ENCODE assay signal across 17 cellular contexts in the genomic region with DNA sequence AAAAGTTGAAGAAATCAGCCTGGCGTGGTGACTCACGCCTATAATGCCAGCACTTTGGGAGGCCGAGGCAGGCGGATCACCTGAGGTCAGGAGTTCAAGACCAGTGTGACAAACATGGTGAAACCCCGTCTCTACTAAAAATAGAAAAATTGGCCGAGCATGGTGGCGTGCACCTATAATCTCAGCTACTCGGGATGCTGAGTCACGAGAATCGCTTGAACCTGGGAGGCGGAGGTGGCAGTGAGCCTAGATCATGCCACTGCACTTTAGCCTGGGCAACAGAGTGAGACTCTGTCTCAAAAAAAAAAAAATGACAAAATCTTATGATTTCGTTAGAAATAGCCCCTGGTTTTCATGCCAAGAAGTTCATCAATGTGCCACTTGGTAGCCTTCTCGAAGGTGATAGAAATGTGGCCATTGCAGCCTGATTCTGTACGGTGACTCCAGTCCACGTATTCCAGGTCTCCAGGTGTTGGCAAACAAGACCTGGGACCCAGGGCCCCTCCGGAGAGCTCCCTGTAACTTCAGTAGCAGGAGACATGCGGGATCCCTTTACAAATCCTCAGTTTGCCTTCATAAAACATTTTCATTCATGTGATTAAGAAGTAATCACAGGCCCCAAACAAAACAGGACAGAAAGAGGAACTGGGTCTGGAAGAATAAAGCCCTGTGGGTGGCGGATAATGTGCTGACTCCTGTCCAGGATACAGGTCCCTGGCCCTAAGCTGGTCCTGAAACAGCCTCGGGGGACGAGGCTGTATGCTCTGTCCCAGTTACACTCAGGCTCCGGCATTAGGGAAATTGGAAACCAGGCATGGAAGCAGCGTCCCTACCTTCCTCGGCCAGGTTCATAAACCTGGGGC.
DNase-seq lines count a peak whose midpoint lies in the region; ATAC-seq and TF ChIP-seq lines count a peak whose summit lies in the region.
"Had no signal": no experiment of that assay in that cellular context is flagged by ENCODE, and none has a peak within 500 bp of the region (broad histone marks: within the 10 kb centered on the region; RNA-seq: fewer than 3 reads in every experiment).

No MANE protein-coding gene starts in this region.

- H3K27me3 Mint-ChIP-seq in WTC11 (ENCODE audit: low read depth) (no peaks in the 10 kb centered on the region), HFFc6 (ENCODE audit: insufficient read depth) (no peaks in the 10 kb centered on the region; the same call in 1 of the 2 replicates)
- H3K27me3 Mint-ChIP-seq in activated T-helper 1 cell treated with anti-CD3 and anti-CD28 coated beads, Interleukin-12 subunit alpha, Interleukin-12 subunit beta, Interleukin-2, Interleukin-4 antibody, amounts not matched to agents 30 ng/mL and 10 ng/mL and 1 ng/mL, durations not matched to agents 14 hours and 24 hours and 36 hours (ENCODE audit: insufficient read depth), result no peaks in the 10 kb centered on the region
- H3K27me3 Mint-ChIP-seq: effector memory CD8-positive, alpha-beta T cell; stimulated activated naive CD8-positive, alpha-beta T cell treated with anti-CD3 and anti-CD28 coated beads, Interleukin-15, Interleukin-2, amounts not matched to agents 100 ng/mL and 50 ng/mL, for 24 hours had no signal

- H3K9me3 ChIP-seq in cardiac muscle cell (ENCODE audit: low read depth), result no peaks in the 10 kb centered on the region
- no peaks in the 10 kb centered on the region for H3K9me3 ChIP-seq in hepatocyte (ENCODE audit: low read depth)

- peak overlapping the region; percentile 40 for H3K27ac ChIP-seq in cardiac muscle cell
- no peak overlapping the region for H3K27ac ChIP-seq in hepatocyte

- intact Hi-C loops in left cardiac atrium (cut with DNase I), result no loop called here
- intact Hi-C loops in activated T-helper 1 cell treated with anti-CD3 and anti-CD28 coated beads, Interleukin-12 subunit alpha, Interleukin-12 subunit beta, Interleukin-2, Interleukin-4 antibody, amounts not matched to agents 30 ng/mL and 10 ng/mL and 1 ng/mL, durations not matched to agents 14 hours and 24 hours and 36 hours (cut with micrococcal nuclease), result no loop called here

- TF ChIP-seq CTCF in cardiac muscle cell (IDR thresholded peaks at IDR 0.05; ENCODE audit: low read depth, low read length), result no peak
- no peak for TF ChIP-seq CTCF in WTC11 (IDR thresholded peaks at IDR 0.05)
- no peak for TF ChIP-seq CTCF in hepatocyte (IDR thresholded peaks at IDR 0.05; ENCODE audit: poor library complexity)
- TF ChIP-seq CTCF in HFFc6 (IDR thresholded peaks at IDR 0.05), result no peak

- no peaks in the 10 kb centered on the region for H3K9me2 ChIP-seq in hepatocyte (replicated peaks; ENCODE audit: insufficient read depth)

- CTCF ChIA-PET in WTC11 (lab: Charles Lee), result interaction anchor here (1.0 to 1.7 kb wide), 4 partner anchors 9 to 16 kb away, joined by 3 to 6 read pairs (median 3); no protein-coding TSS in a partner anchor

- ATAC-seq in left cardiac atrium (no peak), WTC11 (peak; percentile 51)
- ATAC-seq: effector memory CD8-positive, alpha-beta T cell had no signal

- H3K4me3 ChIP-seq in cardiac muscle cell, result no peak overlapping the region
- no peak overlapping the region for H3K4me3 ChIP-seq in hepatocyte

- no peaks in the 10 kb centered on the region for H3K4me1 ChIP-seq in cardiac muscle cell (ENCODE audit: low read depth)
- H3K4me1 ChIP-seq in hepatocyte (ENCODE audit: insufficient read depth), result peaks cover 13% of the 10 kb centered on the region

- 71% methylated on average over 23 of the region's 23 CpGs for WGBS in hepatocyte (ENCODE audit: low lambda C conversion rate, missing lambda C conversion rate)

- H3K36me3 ChIP-seq in cardiac muscle cell, result no peaks in the 10 kb centered on the region
- no peaks in the 10 kb centered on the region for H3K36me3 ChIP-seq in hepatocyte (replicated peaks; ENCODE audit: insufficient read depth, low read depth)

- H3K27me3 ChIP-seq in cardiac muscle cell, result no peaks in the 10 kb centered on the region
- no peaks in the 10 kb centered on the region for H3K27me3 ChIP-seq in hepatocyte

- peaks cover 12% of the 10 kb centered on the region for H3K79me2 ChIP-seq in hepatocyte

- POLR2A ChIA-PET in WTC11 (lab: Charles Lee), result interaction anchor here (0.6 to 1.1 kb wide), 2 partner anchors 8 to 62 kb away, joined by 4 read pairs; no protein-coding TSS in a partner anchor

- peak overlapping the region; percentile 64 for H3K27ac Mint-ChIP-seq in WTC11
- H3K27ac Mint-ChIP-seq in HFFc6, result no peak overlapping the region
- H3K27ac Mint-ChIP-seq in activated T-helper 1 cell treated with anti-CD3 and anti-CD28 coated beads, Interleukin-12 subunit alpha, Interleukin-12 subunit beta, Interleukin-2, Interleukin-4 antibody, amounts not matched to agents 30 ng/mL and 10 ng/mL and 1 ng/mL, durations not matched to agents 14 hours and 24 hours and 36 hours, result no peak overlapping the region
- H3K27ac Mint-ChIP-seq: immature natural killer cell; stimulated activated naive CD8-positive, alpha-beta T cell treated with anti-CD3 and anti-CD28 coated beads, Interleukin-15, Interleukin-2, amounts not matched to agents 100 ng/mL and 50 ng/mL, for 24 hours had no signal

- H3K4me2 ChIP-seq in hepatocyte, result peak overlapping the region; percentile 45

- H2AFZ ChIP-seq in hepatocyte, result no peak overlapping the region

- peaks cover 44% of the 10 kb centered on the region for H3K4me1 Mint-ChIP-seq in WTC11
- peaks cover 24% of the 10 kb centered on the region for H3K4me1 Mint-ChIP-seq in HFFc6 (ENCODE audit: low read depth)
- H3K4me1 Mint-ChIP-seq in activated T-helper 1 cell treated with anti-CD3 and anti-CD28 coated beads, Interleukin-12 subunit alpha, Interleukin-12 subunit beta, Interleukin-2, Interleukin-4 antibody, amounts not matched to agents 30 ng/mL and 10 ng/mL and 1 ng/mL, durations not matched to agents 14 hours and 24 hours and 36 hours (ENCODE audit: low read depth), result no peaks in the 10 kb centered on the region

- H3K36me3 Mint-ChIP-seq in WTC11 (peaks cover 30% of the 10 kb centered on the region), HFFc6 (ENCODE audit: low read depth) (peaks cover 40% of the 10 kb centered on the region)
- no peaks in the 10 kb centered on the region for H3K36me3 Mint-ChIP-seq in activated T-helper 1 cell treated with anti-CD3 and anti-CD28 coated beads, Interleukin-12 subunit alpha, Interleukin-12 subunit beta, Interleukin-2, Interleukin-4 antibody, amounts not matched to agents 30 ng/mL and 10 ng/mL and 1 ng/mL, durations not matched to agents 14 hours and 24 hours and 36 hours (ENCODE audit: low read depth)

- H4K20me1 ChIP-seq in hepatocyte (ENCODE audit: insufficient read depth, poor library complexity, severe bottlenecking), result no peaks in the 10 kb centered on the region

- peak in 1 of 2 donors; percentile 27 for DNase-seq in cardiac muscle cell (ENCODE audit: low read depth in 1 of 2, low spot score in 1 of 2)
- DNase-seq in left cardiac atrium, result no peak
- peak; percentile 26 for DNase-seq in WTC11 (ENCODE audit: low spot score)
- DNase-seq in hepatocyte (ENCODE audit: low spot score), result no peak
- DNase-seq in central memory CD4-positive, alpha-beta T cell, result no peak
- no peak for DNase-seq in HuH-7.5 (ENCODE audit: low spot score)
- no peak for DNase-seq in HFFc6
- no peak for DNase-seq in activated T-helper 1 cell treated with anti-CD3 and anti-CD28 coated beads, Interleukin-12 subunit alpha, Interleukin-12 subunit beta, Interleukin-2, Interleukin-4 antibody, amounts not matched to agents 30 ng/mL and 10 ng/mL and 1 ng/mL, durations not matched to agents 14 hours and 24 hours and 36 hours (ENCODE audit: low spot score)
- DNase-seq: activated effector memory CD4-positive, alpha-beta T cell treated with anti-CD3 and anti-CD28 coated beads, Interleukin-2, amount 50 U/mL, for 16 hours; effector memory CD8-positive, alpha-beta T cell; foreskin fibroblast; GOT3; immature natural killer cell; KG1; NCI-H1694; NCI-H774 had no signal

- no peak overlapping the region for H3K4me3 Mint-ChIP-seq in WTC11
- no peak overlapping the region for H3K4me3 Mint-ChIP-seq in HFFc6
- H3K4me3 Mint-ChIP-seq in activated T-helper 1 cell treated with anti-CD3 and anti-CD28 coated beads, Interleukin-12 subunit alpha, Interleukin-12 subunit beta, Interleukin-2, Interleukin-4 antibody, amounts not matched to agents 30 ng/mL and 10 ng/mL and 1 ng/mL, durations not matched to agents 14 hours and 24 hours and 36 hours, result no peak overlapping the region
- H3K4me3 Mint-ChIP-seq: effector memory CD8-positive, alpha-beta T cell; immature natural killer cell; stimulated activated naive CD8-positive, alpha-beta T cell treated with anti-CD3 and anti-CD28 coated beads, Interleukin-15, Interleukin-2, amounts not matched to agents 100 ng/mL and 50 ng/mL, for 24 hours had no signal

- H3K9me3 Mint-ChIP-seq in WTC11 (peaks cover 11% of the 10 kb centered on the region), HFFc6 (peaks cover 31% of the 10 kb centered on the region)
- H3K9me3 Mint-ChIP-seq in activated T-helper 1 cell treated with anti-CD3 and anti-CD28 coated beads, Interleukin-12 subunit alpha, Interleukin-12 subunit beta, Interleukin-2, Interleukin-4 antibody, amounts not matched to agents 30 ng/mL and 10 ng/mL and 1 ng/mL, durations not matched to agents 14 hours and 24 hours and 36 hours, result no peaks in the 10 kb centered on the region
- H3K9me3 Mint-ChIP-seq: immature natural killer cell had no signal

TF ChIP-seq in WTC11, 78 proteins besides CTCF, POLR2A, EP300 and RAD21 (continues in another document):
- TF ChIP-seq, protein P1, sequence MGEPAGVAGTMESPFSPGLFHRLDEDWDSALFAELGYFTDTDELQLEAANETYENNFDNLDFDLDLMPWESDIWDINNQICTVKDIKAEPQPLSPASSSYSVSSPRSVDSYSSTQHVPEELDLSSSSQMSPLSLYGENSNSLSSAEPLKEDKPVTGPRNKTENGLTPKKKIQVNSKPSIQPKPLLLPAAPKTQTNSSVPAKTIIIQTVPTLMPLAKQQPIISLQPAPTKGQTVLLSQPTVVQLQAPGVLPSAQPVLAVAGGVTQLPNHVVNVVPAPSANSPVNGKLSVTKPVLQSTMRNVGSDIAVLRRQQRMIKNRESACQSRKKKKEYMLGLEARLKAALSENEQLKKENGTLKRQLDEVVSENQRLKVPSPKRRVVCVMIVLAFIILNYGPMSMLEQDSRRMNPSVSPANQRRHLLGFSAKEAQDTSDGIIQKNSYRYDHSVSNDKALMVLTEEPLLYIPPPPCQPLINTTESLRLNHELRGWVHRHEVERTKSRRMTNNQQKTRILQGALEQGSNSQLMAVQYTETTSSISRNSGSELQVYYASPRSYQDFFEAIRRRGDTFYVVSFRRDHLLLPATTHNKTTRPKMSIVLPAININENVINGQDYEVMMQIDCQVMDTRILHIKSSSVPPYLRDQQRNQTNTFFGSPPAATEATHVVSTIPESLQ (CRISPR knock-in tag; IDR thresholded peaks at IDR 0.05), result no peak
- no peak for TF ChIP-seq ZNF423 (CRISPR knock-in tag; IDR thresholded peaks at IDR 0.05)
- no peak for TF ChIP-seq ZNF416 (CRISPR knock-in tag; IDR thresholded peaks at IDR 0.05)
